9 cellular contexts compared by ENCODE assay signal in the genomic region with DNA sequence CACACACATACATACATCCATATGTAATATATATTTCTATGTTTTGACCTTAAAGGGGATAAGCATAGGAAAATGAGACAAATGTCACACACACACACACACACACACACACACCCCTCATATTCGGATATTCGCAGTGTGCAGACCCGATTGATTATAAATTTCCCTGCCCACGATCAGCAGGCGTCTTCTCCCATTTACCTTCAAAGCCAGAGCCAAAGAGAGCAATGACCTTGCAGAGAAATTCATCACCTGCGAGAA. TPM values are rescaled to one million over a fixed set of nuclear protein-coding genes. Genes with fewer than 3 reads are reported as not detected.
DNase-seq lines count a peak whose midpoint lies in the region; TF ChIP-seq lines count a peak whose summit lies in the region.
"Had no signal": no experiment of that assay in that cellular context is flagged by ENCODE, and none has a peak within 500 bp of the region (broad histone marks: within the 10 kb centered on the region; RNA-seq: fewer than 3 reads in every experiment).

No MANE protein-coding gene starts in this region.

- H3K27me3 ChIP-seq in transverse colon = no peaks in the 10 kb centered on the region

- peak overlapping the region; percentile 81 to 88 (median 85) for H3K27ac ChIP-seq in transverse colon

- peak overlapping the region; percentile 91 for H3K27ac Mint-ChIP-seq in activated naive CD4-positive, alpha-beta T cell treated with anti-CD3 and anti-CD28 coated beads, Interleukin-2, amount 50 U/mL, for 24 hours
- H3K27ac Mint-ChIP-seq in mesothelial cell of epicardium = no peak overlapping the region

- H3K4me1 Mint-ChIP-seq in activated naive CD4-positive, alpha-beta T cell treated with anti-CD3 and anti-CD28 coated beads, Interleukin-2, amount 50 U/mL, for 24 hours = peaks cover 80% of the 10 kb centered on the region
- H3K4me1 Mint-ChIP-seq in mesothelial cell of epicardium = peaks cover 20% of the 10 kb centered on the region

- no peak for DNase-seq in activated naive CD4-positive, alpha-beta T cell (lab: John Stamatoyannopoulos, UW)
- DNase-seq in cardiac fibroblast (ENCODE audit: low read depth in 2 of 2) (no peak), mesothelial cell of epicardium (ENCODE audit: low spot score in 2 of 2, unreplicated experiment in 2 of 2) (no peak), transverse colon (no peak), ecto neural progenitor cell (ENCODE audit: low spot score) (no peak), RKO (ENCODE audit: low spot score) (no peak), NK-92 (lab: John Stamatoyannopoulos, UW; ENCODE audit: unreplicated experiment) (no peak)
- DNase-seq: HCEC 1CT had no signal

- no peaks in the 10 kb centered on the region for H3K9me3 Mint-ChIP-seq in activated naive CD4-positive, alpha-beta T cell treated with anti-CD3 and anti-CD28 coated beads, Interleukin-2, amount 50 U/mL, for 24 hours
- H3K9me3 Mint-ChIP-seq in mesothelial cell of epicardium = no peaks in the 10 kb centered on the region

- no peaks in the 10 kb centered on the region for H3K27me3 Mint-ChIP-seq in activated naive CD4-positive, alpha-beta T cell treated with anti-CD3 and anti-CD28 coated beads, Interleukin-2, amount 50 U/mL, for 24 hours
- H3K27me3 Mint-ChIP-seq in mesothelial cell of epicardium (ENCODE audit: low read depth) = peaks cover 16% of the 10 kb centered on the region

- TF ChIP-seq CTCF in cardiac fibroblast (IDR thresholded peaks at IDR 0.05; ENCODE audit: low read depth, low read length) = no peak
- no peak for TF ChIP-seq CTCF in mesothelial cell of epicardium (IDR thresholded peaks at IDR 0.05; ENCODE audit: unreplicated experiment)
- no peak for TF ChIP-seq CTCF in transverse colon (IDR thresholded peaks at IDR 0.05)

- H3K4me1 ChIP-seq in transverse colon = peaks cover 6 to 45% (median 31%) of the 10 kb centered on the region in 4 donors

- no peaks in the 10 kb centered on the region for H3K9me3 ChIP-seq in transverse colon

- H3K4me3 ChIP-seq in cardiac fibroblast (replicated peaks in 1 of 2; ENCODE audit: low read depth in 2 of 2, low read length in 2 of 2) (peak overlapping the region; percentile 43 to 50), transverse colon (peak overlapping the region; percentile 67 to 88 (median 72))

- no peak for TF ChIP-seq POLR2A in transverse colon (IDR thresholded peaks at IDR 0.05)

- peak overlapping the region; percentile 89 for H3K4me3 Mint-ChIP-seq in activated naive CD4-positive, alpha-beta T cell treated with anti-CD3 and anti-CD28 coated beads, Interleukin-2, amount 50 U/mL, for 24 hours
- peak overlapping the region; percentile 82 for H3K4me3 Mint-ChIP-seq in mesothelial cell of epicardium

- intact Hi-C loops in transverse colon (cut with DNase I; ENCODE audit: low total_unique reads) = no loop called here

- 8% methylated on average over 6 of the region's 6 CpGs; no CpG with 5 or more reads in 1 of the 2 donors for WGBS in transverse colon (ENCODE audit: low coverage in 1 of 2), 2 donors

- no peaks in the 10 kb centered on the region for H3K36me3 ChIP-seq in transverse colon

- H3K36me3 Mint-ChIP-seq in activated naive CD4-positive, alpha-beta T cell treated with anti-CD3 and anti-CD28 coated beads, Interleukin-2, amount 50 U/mL, for 24 hours = no peaks in the 10 kb centered on the region
- no peaks in the 10 kb centered on the region for H3K36me3 Mint-ChIP-seq in mesothelial cell of epicardium

- in situ Hi-C loops in transverse colon (cut with MboI; ENCODE audit: low pct_ligation_motif_present in 1 of 4, low pct_unique_long_range_greater_than_20kb in 1 of 4, low sequenced_read_pairs in 3 of 4) = no loop called here

- no peak for TF ChIP-seq EP300 in transverse colon (IDR thresholded peaks at IDR 0.05; ENCODE audit: low read depth)

RNA-seq across cellular contexts. Expression of gene GPRIN3, which starts 0.5 kb away (rescaled TPM):
- total RNA-seq in mesothelial cell of epicardium (1.4 to 1.6 TPM (median 1.5 TPM) in 3 replicates), transverse colon (10 to 100 TPM; 10.1 to 21.4 (median 12.8) TPM)
